ENCODE assay signal across 2 cellular contexts in the genomic region with DNA sequence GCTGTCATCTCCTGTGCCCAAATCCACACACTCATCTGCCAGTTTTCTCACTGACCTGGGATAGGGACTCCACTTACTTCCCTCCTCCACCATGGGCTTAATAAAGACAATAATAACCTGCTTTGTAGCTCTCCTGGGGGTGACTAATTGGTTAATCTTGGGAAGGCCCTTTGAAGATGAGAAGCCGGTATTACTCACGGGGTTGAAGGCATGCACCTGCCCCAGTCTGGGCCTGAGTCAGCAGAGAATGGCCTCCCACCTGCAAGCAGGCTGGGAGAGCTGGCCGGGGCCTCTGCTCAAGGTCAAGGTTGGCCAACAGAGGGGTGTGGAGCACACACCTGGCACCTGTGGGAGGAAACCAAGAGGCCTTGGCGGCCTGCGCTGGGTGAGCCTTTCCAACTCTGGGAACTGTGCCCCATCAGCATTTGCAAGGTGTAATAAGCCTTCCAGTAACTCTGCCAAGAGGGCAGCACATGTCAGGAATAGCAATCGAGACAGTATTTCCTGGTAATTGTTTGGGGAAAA.
TF ChIP-seq lines count a peak whose summit lies in the region.

No MANE protein-coding gene starts in this region.

TF ChIP-seq in HEK293, 187 proteins besides CTCF, POLR2A, EP300 and RAD21 (continued from another document):
- TF ChIP-seq, protein P1, sequence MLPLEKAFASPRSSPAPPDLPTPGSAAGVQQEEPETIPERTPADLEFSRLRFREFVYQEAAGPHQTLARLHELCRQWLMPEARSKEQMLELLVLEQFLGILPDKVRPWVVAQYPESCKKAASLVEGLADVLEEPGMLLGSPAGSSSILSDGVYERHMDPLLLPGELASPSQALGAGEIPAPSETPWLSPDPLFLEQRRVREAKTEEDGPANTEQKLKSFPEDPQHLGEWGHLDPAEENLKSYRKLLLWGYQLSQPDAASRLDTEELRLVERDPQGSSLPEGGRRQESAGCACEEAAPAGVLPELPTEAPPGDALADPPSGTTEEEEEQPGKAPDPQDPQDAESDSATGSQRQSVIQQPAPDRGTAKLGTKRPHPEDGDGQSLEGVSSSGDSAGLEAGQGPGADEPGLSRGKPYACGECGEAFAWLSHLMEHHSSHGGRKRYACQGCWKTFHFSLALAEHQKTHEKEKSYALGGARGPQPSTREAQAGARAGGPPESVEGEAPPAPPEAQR (tag by site-specific recombination; IDR thresholded peaks at IDR 0.05) = no peak
- TF ChIP-seq, protein P2, sequence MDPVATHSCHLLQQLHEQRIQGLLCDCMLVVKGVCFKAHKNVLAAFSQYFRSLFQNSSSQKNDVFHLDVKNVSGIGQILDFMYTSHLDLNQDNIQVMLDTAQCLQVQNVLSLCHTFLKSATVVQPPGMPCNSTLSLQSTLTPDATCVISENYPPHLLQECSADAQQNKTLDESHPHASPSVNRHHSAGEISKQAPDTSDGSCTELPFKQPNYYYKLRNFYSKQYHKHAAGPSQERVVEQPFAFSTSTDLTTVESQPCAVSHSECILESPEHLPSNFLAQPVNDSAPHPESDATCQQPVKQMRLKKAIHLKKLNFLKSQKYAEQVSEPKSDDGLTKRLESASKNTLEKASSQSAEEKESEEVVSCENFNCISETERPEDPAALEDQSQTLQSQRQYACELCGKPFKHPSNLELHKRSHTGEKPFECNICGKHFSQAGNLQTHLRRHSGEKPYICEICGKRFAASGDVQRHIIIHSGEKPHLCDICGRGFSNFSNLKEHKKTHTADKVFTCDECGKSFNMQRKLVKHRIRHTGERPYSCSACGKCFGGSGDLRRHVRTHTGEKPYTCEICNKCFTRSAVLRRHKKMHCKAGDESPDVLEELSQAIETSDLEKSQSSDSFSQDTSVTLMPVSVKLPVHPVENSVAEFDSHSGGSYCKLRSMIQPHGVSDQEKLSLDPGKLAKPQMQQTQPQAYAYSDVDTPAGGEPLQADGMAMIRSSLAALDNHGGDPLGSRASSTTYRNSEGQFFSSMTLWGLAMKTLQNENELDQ (tag by site-specific recombination; IDR thresholded peaks at IDR 0.05; ENCODE audit: low read depth) = no peak
- TF ChIP-seq SP7 (tag by site-specific recombination; IDR thresholded peaks at IDR 0.05) = peak; percentile 62; the same call in 1 of the 2 replicates
- peak; percentile 67 for TF ChIP-seq GLIS1 (tag by site-specific recombination; IDR thresholded peaks at IDR 0.05)
- 0 out of 2 replicates have a peak, but pooled peaks have one; percentile 12 for TF ChIP-seq ZFHX2 (tag by site-specific recombination; conservative IDR thresholded peaks at IDR 0.05)

TF ChIP-seq in WTC11, 78 proteins besides CTCF, POLR2A, EP300 and RAD21 (continued from another document):
- no peak for TF ChIP-seq KAT7 (CRISPR knock-in tag; IDR thresholded peaks at IDR 0.05; ENCODE audit: borderline replicate concordance)
- peak; percentile 62 for TF ChIP-seq ZNF423 (CRISPR knock-in tag; IDR thresholded peaks at IDR 0.05)
TF ChIP-seq in WTC11: peak in this region for 2.
